In genomic region chr2:202278036-202278760, GRCh38 we compare ENCODE assay signal across 9 cellular contexts. TPM values are rescaled to one million over a fixed set of nuclear protein-coding genes. Genes with fewer than 3 reads are reported as not detected.
DNase-seq lines count a peak whose midpoint lies in the region; ATAC-seq lines count a peak whose summit lies in the region.
"Had no signal": no experiment of that assay in that cellular context is flagged by ENCODE, and none has a peak within 500 bp of the region (broad histone marks: within the 10 kb centered on the region; RNA-seq: fewer than 3 reads in every experiment).

No MANE protein-coding gene starts in this region.

- 90 to 97% methylated on average over 6 of the region's 6 CpGs for WGBS in ectodermal cell, 2 experiments

- no peaks in the 10 kb centered on the region for H3K4me1 ChIP-seq in ectodermal cell (ENCODE audit: control insufficient read depth, insufficient read depth, low read length)

- intact Hi-C loops in sciatic nerve (cut with DNase I) = no loop called here

- no peak overlapping the region for H3K4me3 ChIP-seq in ectodermal cell (ENCODE audit: insufficient read depth, low read depth, low read length)
- H3K4me3 ChIP-seq: ovary had no signal

- DNase-seq in NCI-H2196 treated with DMSO at 0.1 percent for 48 hours (lab: John Stamatoyannopoulos, UW; ENCODE audit: unreplicated experiment) (peak; percentile 16), sciatic nerve (ENCODE audit: low spot score) (no peak), SKM-1 (lab: John Stamatoyannopoulos, UW; ENCODE audit: unreplicated experiment) (no peak), NCI-H774 (lab: John Stamatoyannopoulos, UW) (no peak)
- DNase-seq in stimulated activated CD4-positive, alpha-beta T cell treated with anti-CD3 and anti-CD28 coated beads, Interleukin-12 subunit alpha, Interleukin-12 subunit beta, amount 100 ng/mL, for 4 hours = no peak
- DNase-seq: activated CD4-positive, alpha-beta T cell treated with anti-CD3 and anti-CD28 coated beads, Interleukin-2, amount 50 U/mL, for 48 hours; ovary had no signal

- no peaks in the 10 kb centered on the region for H3K27me3 ChIP-seq in ectodermal cell (ENCODE audit: control insufficient read depth, insufficient read depth, low read length, poor library complexity, severe bottlenecking)
- H3K27me3 ChIP-seq: ovary had no signal

- H3K36me3 ChIP-seq in ectodermal cell (ENCODE audit: control insufficient read depth, insufficient read depth, low read length) = peaks cover 32% of the 10 kb centered on the region
- H3K36me3 ChIP-seq: ovary had no signal

- no peaks in the 10 kb centered on the region for H3K9me3 ChIP-seq in ectodermal cell (ENCODE audit: control insufficient read depth, low read length)
- H3K9me3 ChIP-seq: ovary had no signal

- H3K27ac ChIP-seq in ectodermal cell (ENCODE audit: insufficient read depth, low read depth, low read length, poor library complexity, severe bottlenecking) = peak overlapping the region; percentile 26
- H3K27ac ChIP-seq: ovary had no signal

- ATAC-seq in GM19395 (IDR thresholded peaks at IDR 0.05; ENCODE audit: unreplicated experiment) (peak; percentile 50), sciatic nerve (peak; percentile 63)

RNA-seq across cellular contexts. Expression of gene NOP58, which starts 12.6 kb away (rescaled TPM):
- 99.6 TPM for polyA plus RNA-seq in ectodermal cell (2013, experiment 1 of 4)
- polyA plus RNA-seq in ectodermal cell (2013, experiment 2 of 4) = 107 TPM
- polyA plus RNA-seq in ectodermal cell (2013, experiment 3 of 4) = 79.0 TPM
- 85.4 TPM for polyA plus RNA-seq in ectodermal cell (2013, experiment 4 of 4)
- total RNA-seq in sciatic nerve = 66.0 TPM

RNA-seq across cellular contexts. Expression of gene SUMO1, which starts 39.8 kb away (rescaled TPM):
- 183 TPM for polyA plus RNA-seq in ectodermal cell (2013, experiment 1 of 4)
- polyA plus RNA-seq in ectodermal cell (2013, experiment 2 of 4) = 194 TPM
- polyA plus RNA-seq in ectodermal cell (2013, experiment 3 of 4) = 144 TPM
- 160 TPM for polyA plus RNA-seq in ectodermal cell (2013, experiment 4 of 4)
- 68.9 TPM for total RNA-seq in sciatic nerve
